1 cellular context compared by ENCODE assay signal in genomic region chr15:101723874-101724674, GRCh38.
TF ChIP-seq lines count a peak whose summit lies in the region.

TSS of gene TARS3 (minus strand) at chr15:101724473. CDS start at chr15:101724387, 86 bp downstream.

TF ChIP-seq in K562, 482 proteins besides CTCF, POLR2A, EP300 and RAD21 (continued from another document and continues in another):
- TF ChIP-seq GTF2B (IDR thresholded peaks at IDR 0.05; ENCODE audit: extremely low read depth, insufficient read length) (no peak), CBX1 (IDR thresholded peaks at IDR 0.05; ENCODE audit: low read depth) (peak; percentile 19; the same call in 1 of the 2 replicates), EHMT2 (IDR thresholded peaks at IDR 0.05) (no peak), ZNF551 (CRISPR knock-in tag; IDR thresholded peaks at IDR 0.05) (no peak), ZNF197 (CRISPR knock-in tag; IDR thresholded peaks at IDR 0.05; ENCODE audit: low read depth) (no peak), MTF1 (CRISPR knock-in tag; IDR thresholded peaks at IDR 0.05; ENCODE audit: borderline replicate concordance) (no peak), NFATC3 (IDR thresholded peaks at IDR 0.05) (no peak), ZNF143 (CRISPR knock-in tag; IDR thresholded peaks at IDR 0.05) (peak; percentile 27; the same call in 1 of the 2 replicates), ZNF232 (CRISPR knock-in tag; IDR thresholded peaks at IDR 0.05) (peak; percentile 66; the same call in 1 of the 2 replicates), CHD2 (IDR thresholded peaks at IDR 0.05; ENCODE audit: low read depth, low read length) (peak; percentile 87), TAF1 (IDR thresholded peaks at IDR 0.05; ENCODE audit: control insufficient read depth, extremely low read depth, insufficient read depth, low read length, severe bottlenecking) (peak; percentile 68), PCBP2 (IDR thresholded peaks at IDR 0.05; ENCODE audit: low read depth, low read length, poor library complexity, severe bottlenecking) (no peak), RHOXF2B (CRISPR knock-in tag; conservative IDR thresholded peaks at IDR 0.05) (no peak), PTTG1 (tag; IDR thresholded peaks at IDR 0.05; ENCODE audit: low read depth) (no peak), SREBF1 (IDR thresholded peaks at IDR 0.05; ENCODE audit: borderline replicate concordance, low read depth, low read length) (no peak), KHSRP (IDR thresholded peaks at IDR 0.05) (no peak), ZNF75A (CRISPR knock-in tag; IDR thresholded peaks at IDR 0.05) (no peak), GABPB2 (CRISPR knock-in tag; conservative IDR thresholded peaks at IDR 0.05) (no peak), RBBP5 (IDR thresholded peaks at IDR 0.05; ENCODE audit: borderline replicate concordance, insufficient read depth, low read length, poor library complexity, severe bottlenecking) (peak; percentile 94), FOS (IDR thresholded peaks at IDR 0.05; ENCODE audit: extremely low read depth, insufficient read length) (no peak), CREB3 (tag; conservative IDR thresholded peaks at IDR 0.05; ENCODE audit: low read depth) (peak; percentile 60; the same call in 1 of the 2 replicates), SETDB1 (IDR thresholded peaks at IDR 0.05; ENCODE audit: low read length) (no peak), ZFP36 (IDR thresholded peaks at IDR 0.05; ENCODE audit: low read depth, low read length, partially characterized antibody) (no peak), FOSL1 (tag; conservative IDR thresholded peaks at IDR 0.05) (peak; percentile 20; the same call in 1 of the 2 replicates), GATA2 (CRISPR knock-in tag; IDR thresholded peaks at IDR 0.05) (no peak), CCAR2 (IDR thresholded peaks at IDR 0.05; ENCODE audit: low read depth, low read length) (no peak), MTA3 (IDR thresholded peaks at IDR 0.05; ENCODE audit: borderline replicate concordance) (peak; percentile 90; the same call in 1 of the 2 replicates), SMAD3 (CRISPR knock-in tag; conservative IDR thresholded peaks at IDR 0.05) (no peak), U2AF2 (optimal IDR thresholded peaks at IDR 0.05; ENCODE audit: low read depth, low read length) (no peak), ZNF212 (CRISPR knock-in tag; IDR thresholded peaks at IDR 0.05) (no peak), TCFL5 (CRISPR knock-in tag; conservative IDR thresholded peaks at IDR 0.05) (no peak), LEF1 (IDR thresholded peaks at IDR 0.05) (no peak), TCF3 (CRISPR knock-in tag; IDR thresholded peaks at IDR 0.05) (peak; percentile 32; the same call in 1 of the 2 replicates), SMAD1 (IDR thresholded peaks at IDR 0.05; ENCODE audit: low read depth, low read length, partially characterized antibody) (peak; percentile 37), ZNF174 (CRISPR knock-in tag; IDR thresholded peaks at IDR 0.05) (no peak), MAZ (CRISPR knock-in tag; conservative IDR thresholded peaks at IDR 0.05 in 1 of 2, IDR thresholded peaks at IDR 0.05 in 1 of 2) (peak in 1 of 2 experiments; percentile 90; a peak in 2 of 4 replicates), DNMT1 (IDR thresholded peaks at IDR 0.05) (no peak), THRA (IDR thresholded peaks at IDR 0.05) (no peak), XRCC3 (IDR thresholded peaks at IDR 0.05) (no peak), NCOA4 (IDR thresholded peaks at IDR 0.05; ENCODE audit: partially characterized antibody) (no peak), CCNT2 (IDR thresholded peaks at IDR 0.05; ENCODE audit: borderline replicate concordance, extremely low read depth, insufficient read length, low read depth, low read length) (peak; percentile 77), MYC (IDR thresholded peaks at IDR 0.05; ENCODE audit: low read depth, low read length) (peak; percentile 60), MYC (CRISPR knock-in tag; IDR thresholded peaks at IDR 0.05; ENCODE audit: borderline replicate concordance, low read depth) (no peak), HCFC1 (IDR thresholded peaks at IDR 0.05; ENCODE audit: low read depth, low read length) (0 out of 2 replicates have a peak, but pooled peaks have one; percentile 6), ZNF586 (CRISPR knock-in tag; conservative IDR thresholded peaks at IDR 0.05) (no peak), CGGBP1 (CRISPR knock-in tag; IDR thresholded peaks at IDR 0.05) (no peak), SLC30A9 (CRISPR knock-in tag; IDR thresholded peaks at IDR 0.05) (no peak), JUNB (CRISPR knock-in tag; conservative IDR thresholded peaks at IDR 0.05) (no peak), ZNF445 (CRISPR knock-in tag; IDR thresholded peaks at IDR 0.05; ENCODE audit: low read depth) (no peak), POLR2B (IDR thresholded peaks at IDR 0.05; ENCODE audit: low read depth, partially characterized antibody) (peak; percentile 50), TCF7L2 (IDR thresholded peaks at IDR 0.05; ENCODE audit: low read depth, low read length) (no peak), COPS2 (conservative IDR thresholded peaks at IDR 0.05) (no peak), ZNF12 (CRISPR knock-in tag; IDR thresholded peaks at IDR 0.05) (0 out of 2 replicates have a peak, but pooled peaks have one; percentile 49), ZC3H4 (CRISPR knock-in tag; IDR thresholded peaks at IDR 0.05; ENCODE audit: borderline replicate concordance) (peak; percentile 85; the same call in 1 of the 2 replicates), CHD4 (IDR thresholded peaks at IDR 0.05; ENCODE audit: insufficient read depth, insufficient replicate concordance, low read depth, low read length, poor library complexity, severe bottlenecking) (no peak), ZNF263 (CRISPR knock-in tag; IDR thresholded peaks at IDR 0.05; ENCODE audit: borderline replicate concordance) (peak; percentile 31; the same call in 1 of the 2 replicates), NR2F6 (CRISPR knock-in tag; IDR thresholded peaks at IDR 0.05) (no peak), FOXJ3 (CRISPR knock-in tag; IDR thresholded peaks at IDR 0.05) (no peak)
- TF ChIP-seq, protein P1, sequence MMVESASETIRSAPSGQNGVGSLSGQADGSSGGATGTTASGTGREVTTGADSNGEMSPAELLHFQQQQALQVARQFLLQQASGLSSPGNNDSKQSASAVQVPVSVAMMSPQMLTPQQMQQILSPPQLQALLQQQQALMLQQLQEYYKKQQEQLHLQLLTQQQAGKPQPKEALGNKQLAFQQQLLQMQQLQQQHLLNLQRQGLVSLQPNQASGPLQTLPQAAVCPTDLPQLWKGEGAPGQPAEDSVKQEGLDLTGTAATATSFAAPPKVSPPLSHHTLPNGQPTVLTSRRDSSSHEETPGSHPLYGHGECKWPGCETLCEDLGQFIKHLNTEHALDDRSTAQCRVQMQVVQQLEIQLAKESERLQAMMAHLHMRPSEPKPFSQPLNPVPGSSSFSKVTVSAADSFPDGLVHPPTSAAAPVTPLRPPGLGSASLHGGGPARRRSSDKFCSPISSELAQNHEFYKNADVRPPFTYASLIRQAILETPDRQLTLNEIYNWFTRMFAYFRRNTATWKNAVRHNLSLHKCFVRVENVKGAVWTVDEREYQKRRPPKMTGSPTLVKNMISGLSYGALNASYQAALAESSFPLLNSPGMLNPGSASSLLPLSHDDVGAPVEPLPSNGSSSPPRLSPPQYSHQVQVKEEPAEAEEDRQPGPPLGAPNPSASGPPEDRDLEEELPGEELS (CRISPR knock-in tag; IDR thresholded peaks at IDR 0.05; ENCODE audit: borderline replicate concordance): no peak
- TF ChIP-seq, protein P2, sequence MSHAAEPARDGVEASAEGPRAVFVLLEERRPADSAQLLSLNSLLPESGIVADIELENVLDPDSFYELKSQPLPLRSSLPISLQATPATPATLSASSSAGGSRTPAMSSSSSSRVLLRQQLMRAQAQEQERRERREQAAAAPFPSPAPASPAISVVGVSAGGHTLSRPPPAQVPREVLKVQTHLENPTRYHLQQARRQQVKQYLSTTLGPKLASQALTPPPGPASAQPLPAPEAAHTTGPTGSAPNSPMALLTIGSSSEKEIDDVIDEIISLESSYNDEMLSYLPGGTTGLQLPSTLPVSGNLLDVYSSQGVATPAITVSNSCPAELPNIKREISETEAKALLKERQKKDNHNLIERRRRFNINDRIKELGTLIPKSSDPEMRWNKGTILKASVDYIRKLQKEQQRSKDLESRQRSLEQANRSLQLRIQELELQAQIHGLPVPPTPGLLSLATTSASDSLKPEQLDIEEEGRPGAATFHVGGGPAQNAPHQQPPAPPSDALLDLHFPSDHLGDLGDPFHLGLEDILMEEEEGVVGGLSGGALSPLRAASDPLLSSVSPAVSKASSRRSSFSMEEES (CRISPR knock-in tag; IDR thresholded peaks at IDR 0.05): no peak
- TF ChIP-seq, protein P3, sequence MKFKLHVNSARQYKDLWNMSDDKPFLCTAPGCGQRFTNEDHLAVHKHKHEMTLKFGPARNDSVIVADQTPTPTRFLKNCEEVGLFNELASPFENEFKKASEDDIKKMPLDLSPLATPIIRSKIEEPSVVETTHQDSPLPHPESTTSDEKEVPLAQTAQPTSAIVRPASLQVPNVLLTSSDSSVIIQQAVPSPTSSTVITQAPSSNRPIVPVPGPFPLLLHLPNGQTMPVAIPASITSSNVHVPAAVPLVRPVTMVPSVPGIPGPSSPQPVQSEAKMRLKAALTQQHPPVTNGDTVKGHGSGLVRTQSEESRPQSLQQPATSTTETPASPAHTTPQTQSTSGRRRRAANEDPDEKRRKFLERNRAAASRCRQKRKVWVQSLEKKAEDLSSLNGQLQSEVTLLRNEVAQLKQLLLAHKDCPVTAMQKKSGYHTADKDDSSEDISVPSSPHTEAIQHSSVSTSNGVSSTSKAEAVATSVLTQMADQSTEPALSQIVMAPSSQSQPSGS (CRISPR knock-in tag; IDR thresholded peaks at IDR 0.05): peak; percentile 83
- TF ChIP-seq, protein P4, sequence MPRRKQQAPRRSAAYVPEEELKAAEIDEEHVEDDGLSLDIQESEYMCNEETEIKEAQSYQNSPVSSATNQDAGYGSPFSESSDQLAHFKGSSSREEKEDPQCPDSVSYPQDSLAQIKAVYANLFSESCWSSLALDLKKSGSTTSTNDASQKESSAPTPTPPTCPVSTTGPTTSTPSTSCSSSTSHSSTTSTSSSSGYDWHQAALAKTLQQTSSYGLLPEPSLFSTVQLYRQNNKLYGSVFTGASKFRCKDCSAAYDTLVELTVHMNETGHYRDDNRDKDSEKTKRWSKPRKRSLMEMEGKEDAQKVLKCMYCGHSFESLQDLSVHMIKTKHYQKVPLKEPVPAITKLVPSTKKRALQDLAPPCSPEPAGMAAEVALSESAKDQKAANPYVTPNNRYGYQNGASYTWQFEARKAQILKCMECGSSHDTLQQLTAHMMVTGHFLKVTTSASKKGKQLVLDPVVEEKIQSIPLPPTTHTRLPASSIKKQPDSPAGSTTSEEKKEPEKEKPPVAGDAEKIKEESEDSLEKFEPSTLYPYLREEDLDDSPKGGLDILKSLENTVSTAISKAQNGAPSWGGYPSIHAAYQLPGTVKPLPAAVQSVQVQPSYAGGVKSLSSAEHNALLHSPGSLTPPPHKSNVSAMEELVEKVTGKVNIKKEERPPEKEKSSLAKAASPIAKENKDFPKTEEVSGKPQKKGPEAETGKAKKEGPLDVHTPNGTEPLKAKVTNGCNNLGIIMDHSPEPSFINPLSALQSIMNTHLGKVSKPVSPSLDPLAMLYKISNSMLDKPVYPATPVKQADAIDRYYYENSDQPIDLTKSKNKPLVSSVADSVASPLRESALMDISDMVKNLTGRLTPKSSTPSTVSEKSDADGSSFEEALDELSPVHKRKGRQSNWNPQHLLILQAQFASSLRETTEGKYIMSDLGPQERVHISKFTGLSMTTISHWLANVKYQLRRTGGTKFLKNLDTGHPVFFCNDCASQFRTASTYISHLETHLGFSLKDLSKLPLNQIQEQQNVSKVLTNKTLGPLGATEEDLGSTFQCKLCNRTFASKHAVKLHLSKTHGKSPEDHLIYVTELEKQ (CRISPR knock-in tag; IDR thresholded peaks at IDR 0.05): no peak
- TF ChIP-seq, protein P5, sequence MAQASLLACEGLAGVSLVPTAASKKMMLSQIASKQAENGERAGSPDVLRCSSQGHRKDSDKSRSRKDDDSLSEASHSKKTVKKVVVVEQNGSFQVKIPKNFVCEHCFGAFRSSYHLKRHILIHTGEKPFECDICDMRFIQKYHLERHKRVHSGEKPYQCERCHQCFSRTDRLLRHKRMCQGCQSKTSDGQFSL (CRISPR knock-in tag; IDR thresholded peaks at IDR 0.05): no peak
- TF ChIP-seq, protein P5 (tag; IDR thresholded peaks at IDR 0.05): no peak
